In genomic region chr6:100116409-100117194, GRCh38 we compare ENCODE assay signal across 8 cellular contexts.
DNase-seq lines count a peak whose midpoint lies in the region; ATAC-seq and TF ChIP-seq lines count a peak whose summit lies in the region.
"Had no signal": no experiment of that assay in that cellular context is flagged by ENCODE, and none has a peak within 500 bp of the region (broad histone marks: within the 10 kb centered on the region; RNA-seq: fewer than 3 reads in every experiment).

No MANE protein-coding gene starts in this region.

- H3K27me3 Mint-ChIP-seq in MCF 10A (ENCODE audit: insufficient read depth, unreplicated experiment), result no peaks in the 10 kb centered on the region

- no peaks in the 10 kb centered on the region for H3K4me1 Mint-ChIP-seq in MCF 10A (ENCODE audit: insufficient read depth, unreplicated experiment)
- H3K4me1 Mint-ChIP-seq: central memory CD8-positive, alpha-beta T cell had no signal

- TF ChIP-seq POLR2A in upper lobe of left lung (IDR thresholded peaks at IDR 0.05), result no peak

- no peak overlapping the region for H3K27ac ChIP-seq in upper lobe of left lung

- no peaks in the 10 kb centered on the region for H3K36me3 ChIP-seq in kidney epithelial cell (ENCODE audit: control insufficient read depth, insufficient read depth, low read length)
- H3K36me3 ChIP-seq in upper lobe of left lung, result no peaks in the 10 kb centered on the region

- H3K36me3 Mint-ChIP-seq in MCF 10A (ENCODE audit: insufficient read depth, unreplicated experiment), result no peaks in the 10 kb centered on the region

- peak; percentile 82 for ATAC-seq in GM19395 (IDR thresholded peaks at IDR 0.05; ENCODE audit: unreplicated experiment)
- peak in 1 of 2 donors; percentile 54 for ATAC-seq in upper lobe of left lung (ENCODE audit: low FRiP score in 2 of 2)

- peak; percentile 81 for DNase-seq in EL
- peak in 40 of 76 experiments; percentile 2 to 70 (median 26) for DNase-seq in HUDEP-2 (lab: John Stamatoyannopoulos, UW; ENCODE audit: unreplicated experiment in 76 of 76)
- DNase-seq in NOMO-1 treated with dmso at 0.1 percent for 144 hours (lab: John Stamatoyannopoulos, UW; ENCODE audit: unreplicated experiment), result peak; percentile 23
- DNase-seq in MCF 10A (ENCODE audit: unreplicated experiment), result peak; percentile 74
- peak; percentile 38 for DNase-seq in kidney epithelial cell (ENCODE audit: low read depth)
- no peak for DNase-seq in upper lobe of left lung

- no peak overlapping the region for H3K27ac Mint-ChIP-seq in MCF 10A (ENCODE audit: low read depth, unreplicated experiment)

- CTCF ChIA-PET in MCF 10A (lab: Yijun Ruan, JAX), result interaction anchor here (0.5 to 5.1 kb wide), 44 partner anchors 9 to 562 kb away, joined by 3 to 123 read pairs (median 4); partner anchors contain the start of gene SIM1

- H3K4me3 ChIP-seq in kidney epithelial cell (ENCODE audit: low read depth, low read length) (no peak overlapping the region), upper lobe of left lung (no peak overlapping the region)

- no peaks in the 10 kb centered on the region for H3K9me3 ChIP-seq in upper lobe of left lung

- H3K9me3 Mint-ChIP-seq in MCF 10A (ENCODE audit: unreplicated experiment), result no peaks in the 10 kb centered on the region
- H3K9me3 Mint-ChIP-seq: central memory CD8-positive, alpha-beta T cell had no signal

- H3K4me1 ChIP-seq in upper lobe of left lung, result no peaks in the 10 kb centered on the region

- WGBS in upper lobe of left lung, 2 donors, result 24 to 31% methylated on average over 4 of the region's 4 CpGs

- no peak overlapping the region for H3K4me3 Mint-ChIP-seq in MCF 10A (ENCODE audit: unreplicated experiment)
- H3K4me3 Mint-ChIP-seq: central memory CD8-positive, alpha-beta T cell had no signal

- BruUV-seq in MCF 10A (replicated peaks; lab: Mats Ljungman, UMichigan), result no TSS peak

- H3K27me3 ChIP-seq in kidney epithelial cell (ENCODE audit: control insufficient read depth, insufficient read depth, low read length), result no peaks in the 10 kb centered on the region
- H3K27me3 ChIP-seq in upper lobe of left lung, result no peaks in the 10 kb centered on the region

- TF ChIP-seq CTCF in MCF 10A (IDR thresholded peaks at IDR 0.05; ENCODE audit: unreplicated experiment) (peak; percentile 70), kidney epithelial cell (IDR thresholded peaks at IDR 0.05; ENCODE audit: insufficient read depth, low read length, poor library complexity, severe bottlenecking) (peak; percentile 73), upper lobe of left lung (IDR thresholded peaks at IDR 0.05) (peak in 5 of 6 experiments; percentile 36 to 55 (median 47))

- intact Hi-C loops in MCF 10A (cut with micrococcal nuclease), result loop anchor here (1.0 to 10.0 kb wide), 5 partner anchors 138 to 540 kb away; no protein-coding TSS in a partner anchor

- POLR2A ChIA-PET in MCF 10A (lab: Yijun Ruan, JAX), result interaction anchor here (1.0 to 1.1 kb wide), 2 partner anchors 86 to 364 kb away, joined by 3 to 4 read pairs; no protein-coding TSS in a partner anchor

- TF ChIP-seq EP300 in upper lobe of left lung (IDR thresholded peaks at IDR 0.05), result no peak

Comparison
In these comparisons a context has a peak if more than half of its experiments do, and no peak if none do; other contexts are left out.
1. DNase-seq: peak in EL (single experiment), HUDEP-2 (40 of 76), NOMO-1 treated with dmso at 0.1 percent for 144 hours (single experiment), MCF 10A (single experiment) and kidney epithelial cell (single experiment); none in upper lobe of left lung (0 of 2).
2. Peak in every context shown above with its lines, with median percentiles within 50 percentile points of each other: CTCF ChIP-seq.